In the genomic region with DNA sequence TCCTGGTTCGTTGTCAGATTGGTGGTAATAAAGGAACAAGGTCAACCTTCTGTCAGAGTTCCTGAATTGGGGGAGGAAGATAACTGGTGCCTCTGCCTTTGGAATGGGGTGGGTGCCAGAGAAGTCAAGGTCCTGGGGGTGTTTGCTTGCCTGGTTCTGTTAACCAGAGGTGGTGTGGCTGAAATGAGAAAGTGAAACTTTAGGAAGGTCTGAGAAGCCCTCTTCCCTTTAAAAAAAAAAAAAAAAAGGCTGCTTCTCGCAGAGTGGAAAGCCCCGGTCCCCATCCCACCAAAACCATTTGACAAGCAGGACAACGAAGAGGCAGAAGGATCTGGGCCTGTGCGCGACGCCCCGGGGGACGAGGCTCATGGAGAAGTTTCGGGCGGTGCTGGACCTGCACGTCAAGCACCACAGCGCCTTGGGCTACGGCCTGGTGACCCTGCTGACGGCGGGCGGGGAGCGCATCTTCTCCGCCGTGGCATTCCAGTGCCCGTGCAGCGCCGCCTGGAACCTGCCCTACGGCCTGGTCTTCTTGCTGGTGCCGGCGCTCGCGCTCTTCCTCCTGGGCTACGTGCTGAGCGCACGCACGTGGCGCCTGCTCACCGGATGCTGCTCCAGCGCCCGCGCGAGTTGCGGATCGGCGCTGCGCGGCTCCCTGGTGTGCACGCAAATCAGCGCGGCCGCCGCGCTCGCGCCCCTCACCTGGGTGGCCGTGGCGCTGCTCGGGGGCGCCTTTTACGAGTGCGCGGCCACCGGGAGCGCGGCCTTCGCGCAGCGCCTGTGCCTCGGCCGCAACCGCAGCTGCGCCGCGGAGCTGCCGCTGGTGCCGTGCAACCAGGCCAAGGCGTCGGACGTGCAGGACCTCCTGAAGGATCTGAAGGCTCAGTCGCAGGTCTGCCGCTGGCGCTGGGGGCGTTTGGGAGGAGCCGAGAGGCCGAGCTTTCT, we compare ENCODE assay signal across 1 cellular context.
A peak's percentile ranks its signal among the peaks of the same experiment; 100 is the strongest.
TF ChIP-seq lines count a peak whose summit lies in the region.

No MANE protein-coding gene starts in this region.

TF ChIP-seq in WTC11, 78 proteins besides CTCF, POLR2A, EP300 and RAD21 (continued from another document and continues in another):
- TF ChIP-seq, protein P1, sequence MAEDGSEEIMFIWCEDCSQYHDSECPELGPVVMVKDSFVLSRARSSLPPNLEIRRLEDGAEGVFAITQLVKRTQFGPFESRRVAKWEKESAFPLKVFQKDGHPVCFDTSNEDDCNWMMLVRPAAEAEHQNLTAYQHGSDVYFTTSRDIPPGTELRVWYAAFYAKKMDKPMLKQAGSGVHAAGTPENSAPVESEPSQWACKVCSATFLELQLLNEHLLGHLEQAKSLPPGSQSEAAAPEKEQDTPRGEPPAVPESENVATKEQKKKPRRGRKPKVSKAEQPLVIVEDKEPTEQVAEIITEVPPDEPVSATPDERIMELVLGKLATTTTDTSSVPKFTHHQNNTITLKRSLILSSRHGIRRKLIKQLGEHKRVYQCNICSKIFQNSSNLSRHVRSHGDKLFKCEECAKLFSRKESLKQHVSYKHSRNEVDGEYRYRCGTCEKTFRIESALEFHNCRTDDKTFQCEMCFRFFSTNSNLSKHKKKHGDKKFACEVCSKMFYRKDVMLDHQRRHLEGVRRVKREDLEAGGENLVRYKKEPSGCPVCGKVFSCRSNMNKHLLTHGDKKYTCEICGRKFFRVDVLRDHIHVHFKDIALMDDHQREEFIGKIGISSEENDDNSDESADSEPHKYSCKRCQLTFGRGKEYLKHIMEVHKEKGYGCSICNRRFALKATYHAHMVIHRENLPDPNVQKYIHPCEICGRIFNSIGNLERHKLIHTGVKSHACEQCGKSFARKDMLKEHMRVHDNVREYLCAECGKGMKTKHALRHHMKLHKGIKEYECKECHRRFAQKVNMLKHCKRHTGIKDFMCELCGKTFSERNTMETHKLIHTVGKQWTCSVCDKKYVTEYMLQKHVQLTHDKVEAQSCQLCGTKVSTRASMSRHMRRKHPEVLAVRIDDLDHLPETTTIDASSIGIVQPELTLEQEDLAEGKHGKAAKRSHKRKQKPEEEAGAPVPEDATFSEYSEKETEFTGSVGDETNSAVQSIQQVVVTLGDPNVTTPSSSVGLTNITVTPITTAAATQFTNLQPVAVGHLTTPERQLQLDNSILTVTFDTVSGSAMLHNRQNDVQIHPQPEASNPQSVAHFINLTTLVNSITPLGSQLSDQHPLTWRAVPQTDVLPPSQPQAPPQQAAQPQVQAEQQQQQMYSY (CRISPR knock-in tag; IDR thresholded peaks at IDR 0.05): peak; percentile 48; the same call in 1 of the 2 replicates
- 0 out of 2 replicates have a peak, but pooled peaks have one; percentile 62 for TF ChIP-seq ZNF219 (CRISPR knock-in tag; IDR thresholded peaks at IDR 0.05; ENCODE audit: borderline replicate concordance)
- no peak for TF ChIP-seq RORB (CRISPR knock-in tag; IDR thresholded peaks at IDR 0.05)
- no peak for TF ChIP-seq ZNF512 (CRISPR knock-in tag; IDR thresholded peaks at IDR 0.05; ENCODE audit: borderline replicate concordance)
- peak; percentile 99 for TF ChIP-seq FOXP1 (CRISPR knock-in tag; IDR thresholded peaks at IDR 0.05; ENCODE audit: borderline replicate concordance)
- peak; percentile 60; the same call in 1 of the 2 replicates for TF ChIP-seq ATF2 (CRISPR knock-in tag; IDR thresholded peaks at IDR 0.05; ENCODE audit: borderline replicate concordance, low read depth)
- peak; percentile 91 for TF ChIP-seq ESRRA (CRISPR knock-in tag; IDR thresholded peaks at IDR 0.05; ENCODE audit: borderline replicate concordance)
- TF ChIP-seq, protein P2, sequence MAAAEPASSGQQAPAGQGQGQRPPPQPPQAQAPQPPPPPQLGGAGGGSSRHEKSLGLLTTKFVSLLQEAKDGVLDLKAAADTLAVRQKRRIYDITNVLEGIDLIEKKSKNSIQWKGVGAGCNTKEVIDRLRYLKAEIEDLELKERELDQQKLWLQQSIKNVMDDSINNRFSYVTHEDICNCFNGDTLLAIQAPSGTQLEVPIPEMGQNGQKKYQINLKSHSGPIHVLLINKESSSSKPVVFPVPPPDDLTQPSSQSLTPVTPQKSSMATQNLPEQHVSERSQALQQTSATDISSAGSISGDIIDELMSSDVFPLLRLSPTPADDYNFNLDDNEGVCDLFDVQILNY (CRISPR knock-in tag; IDR thresholded peaks at IDR 0.05): peak; percentile 98
- no peak for TF ChIP-seq NFATC4 (CRISPR knock-in tag; IDR thresholded peaks at IDR 0.05)
- no peak; the same call in 1 of the 2 replicates for TF ChIP-seq USF1 (CRISPR knock-in tag; IDR thresholded peaks at IDR 0.05)
- TF ChIP-seq E2F1 (CRISPR knock-in tag; IDR thresholded peaks at IDR 0.05): peak; percentile 83
- TF ChIP-seq ATF1 (CRISPR knock-in tag; IDR thresholded peaks at IDR 0.05): peak; percentile 94
- TF ChIP-seq, protein P3, sequence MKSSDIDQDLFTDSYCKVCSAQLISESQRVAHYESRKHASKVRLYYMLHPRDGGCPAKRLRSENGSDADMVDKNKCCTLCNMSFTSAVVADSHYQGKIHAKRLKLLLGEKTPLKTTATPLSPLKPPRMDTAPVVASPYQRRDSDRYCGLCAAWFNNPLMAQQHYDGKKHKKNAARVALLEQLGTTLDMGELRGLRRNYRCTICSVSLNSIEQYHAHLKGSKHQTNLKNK (CRISPR knock-in tag; IDR thresholded peaks at IDR 0.05): no peak
- no peak for TF ChIP-seq GABPB1 (CRISPR knock-in tag; IDR thresholded peaks at IDR 0.05)
- TF ChIP-seq, protein P4, sequence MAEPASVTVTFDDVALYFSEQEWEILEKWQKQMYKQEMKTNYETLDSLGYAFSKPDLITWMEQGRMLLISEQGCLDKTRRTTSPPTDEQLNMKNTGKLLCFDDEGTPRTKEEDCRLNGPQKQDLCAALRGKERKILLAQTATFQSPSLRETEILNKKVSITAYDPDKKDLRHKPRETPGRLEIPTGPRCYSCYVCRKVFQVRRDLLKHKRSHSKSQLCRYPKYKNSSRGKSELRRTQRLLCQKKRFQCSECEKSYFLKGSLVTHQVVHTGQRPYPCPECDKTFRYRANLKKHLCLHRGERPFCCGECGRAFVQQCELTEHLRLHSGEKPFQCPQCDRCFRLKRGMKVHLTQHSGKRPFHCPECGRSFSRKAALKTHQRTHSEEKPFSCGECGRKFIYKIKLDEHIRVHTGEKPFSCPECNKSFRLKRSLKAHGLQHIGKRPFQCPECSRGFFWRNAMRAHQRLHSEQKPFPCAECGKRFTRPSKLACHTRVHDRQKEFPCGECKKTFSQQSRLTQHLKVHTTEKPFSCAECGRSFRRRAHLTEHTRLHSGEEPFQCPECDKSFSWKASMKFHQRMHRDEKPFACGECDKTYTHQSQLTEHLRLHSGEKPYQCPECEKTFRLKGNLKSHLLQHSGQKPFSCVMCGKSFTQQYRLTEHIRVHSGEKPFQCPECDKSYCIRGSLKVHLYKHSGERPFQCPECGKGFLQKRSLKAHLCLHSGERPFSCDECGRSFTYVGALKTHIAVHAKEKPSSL (CRISPR knock-in tag; conservative IDR thresholded peaks at IDR 0.05): no peak
- TF ChIP-seq RELA (CRISPR knock-in tag; IDR thresholded peaks at IDR 0.05; ENCODE audit: borderline replicate concordance): peak; percentile 96
- TF ChIP-seq SMAD3 (CRISPR knock-in tag; IDR thresholded peaks at IDR 0.05; ENCODE audit: borderline replicate concordance): peak; percentile 96
- TF ChIP-seq SP1 (CRISPR knock-in tag; conservative IDR thresholded peaks at IDR 0.05): peak; percentile 69; the same call in 1 of the 2 replicates
- TF ChIP-seq, protein P5, sequence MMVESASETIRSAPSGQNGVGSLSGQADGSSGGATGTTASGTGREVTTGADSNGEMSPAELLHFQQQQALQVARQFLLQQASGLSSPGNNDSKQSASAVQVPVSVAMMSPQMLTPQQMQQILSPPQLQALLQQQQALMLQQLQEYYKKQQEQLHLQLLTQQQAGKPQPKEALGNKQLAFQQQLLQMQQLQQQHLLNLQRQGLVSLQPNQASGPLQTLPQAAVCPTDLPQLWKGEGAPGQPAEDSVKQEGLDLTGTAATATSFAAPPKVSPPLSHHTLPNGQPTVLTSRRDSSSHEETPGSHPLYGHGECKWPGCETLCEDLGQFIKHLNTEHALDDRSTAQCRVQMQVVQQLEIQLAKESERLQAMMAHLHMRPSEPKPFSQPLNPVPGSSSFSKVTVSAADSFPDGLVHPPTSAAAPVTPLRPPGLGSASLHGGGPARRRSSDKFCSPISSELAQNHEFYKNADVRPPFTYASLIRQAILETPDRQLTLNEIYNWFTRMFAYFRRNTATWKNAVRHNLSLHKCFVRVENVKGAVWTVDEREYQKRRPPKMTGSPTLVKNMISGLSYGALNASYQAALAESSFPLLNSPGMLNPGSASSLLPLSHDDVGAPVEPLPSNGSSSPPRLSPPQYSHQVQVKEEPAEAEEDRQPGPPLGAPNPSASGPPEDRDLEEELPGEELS (CRISPR knock-in tag; IDR thresholded peaks at IDR 0.05): peak; percentile 98
- TF ChIP-seq, protein P6, sequence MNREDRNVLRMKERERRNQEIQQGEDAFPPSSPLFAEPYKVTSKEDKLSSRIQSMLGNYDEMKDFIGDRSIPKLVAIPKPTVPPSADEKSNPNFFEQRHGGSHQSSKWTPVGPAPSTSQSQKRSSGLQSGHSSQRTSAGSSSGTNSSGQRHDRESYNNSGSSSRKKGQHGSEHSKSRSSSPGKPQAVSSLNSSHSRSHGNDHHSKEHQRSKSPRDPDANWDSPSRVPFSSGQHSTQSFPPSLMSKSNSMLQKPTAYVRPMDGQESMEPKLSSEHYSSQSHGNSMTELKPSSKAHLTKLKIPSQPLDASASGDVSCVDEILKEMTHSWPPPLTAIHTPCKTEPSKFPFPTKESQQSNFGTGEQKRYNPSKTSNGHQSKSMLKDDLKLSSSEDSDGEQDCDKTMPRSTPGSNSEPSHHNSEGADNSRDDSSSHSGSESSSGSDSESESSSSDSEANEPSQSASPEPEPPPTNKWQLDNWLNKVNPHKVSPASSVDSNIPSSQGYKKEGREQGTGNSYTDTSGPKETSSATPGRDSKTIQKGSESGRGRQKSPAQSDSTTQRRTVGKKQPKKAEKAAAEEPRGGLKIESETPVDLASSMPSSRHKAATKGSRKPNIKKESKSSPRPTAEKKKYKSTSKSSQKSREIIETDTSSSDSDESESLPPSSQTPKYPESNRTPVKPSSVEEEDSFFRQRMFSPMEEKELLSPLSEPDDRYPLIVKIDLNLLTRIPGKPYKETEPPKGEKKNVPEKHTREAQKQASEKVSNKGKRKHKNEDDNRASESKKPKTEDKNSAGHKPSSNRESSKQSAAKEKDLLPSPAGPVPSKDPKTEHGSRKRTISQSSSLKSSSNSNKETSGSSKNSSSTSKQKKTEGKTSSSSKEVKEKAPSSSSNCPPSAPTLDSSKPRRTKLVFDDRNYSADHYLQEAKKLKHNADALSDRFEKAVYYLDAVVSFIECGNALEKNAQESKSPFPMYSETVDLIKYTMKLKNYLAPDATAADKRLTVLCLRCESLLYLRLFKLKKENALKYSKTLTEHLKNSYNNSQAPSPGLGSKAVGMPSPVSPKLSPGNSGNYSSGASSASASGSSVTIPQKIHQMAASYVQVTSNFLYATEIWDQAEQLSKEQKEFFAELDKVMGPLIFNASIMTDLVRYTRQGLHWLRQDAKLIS (CRISPR knock-in tag; IDR thresholded peaks at IDR 0.05; ENCODE audit: borderline replicate concordance): peak; percentile 92; the same call in 1 of the 2 replicates
- peak; percentile 71; the same call in 1 of the 2 replicates for TF ChIP-seq ZBTB21 (CRISPR knock-in tag; IDR thresholded peaks at IDR 0.05; ENCODE audit: borderline replicate concordance)
- peak; percentile 73 for TF ChIP-seq HMGXB4 (CRISPR knock-in tag; IDR thresholded peaks at IDR 0.05)
- no peak for TF ChIP-seq ZNF416 (CRISPR knock-in tag; IDR thresholded peaks at IDR 0.05)
- TF ChIP-seq ZNF317 (CRISPR knock-in tag; IDR thresholded peaks at IDR 0.05; ENCODE audit: borderline replicate concordance, low read depth): peak; percentile 65; the same call in 1 of the 2 replicates
- TF ChIP-seq TP53 (CRISPR knock-in tag; IDR thresholded peaks at IDR 0.05): peak; percentile 96
- TF ChIP-seq NR1H2 (CRISPR knock-in tag; IDR thresholded peaks at IDR 0.05): no peak
- no peak for TF ChIP-seq TEAD4 (CRISPR knock-in tag; IDR thresholded peaks at IDR 0.05)
- TF ChIP-seq SOX15 (CRISPR knock-in tag; IDR thresholded peaks at IDR 0.05): no peak
